15 cellular contexts compared by ENCODE assay signal in genomic region chr12:124194521-124195225, GRCh38.
"Had no signal": no experiment of that assay in that cellular context is flagged by ENCODE, and none has a peak within 500 bp of the region (broad histone marks: within the 10 kb centered on the region; RNA-seq: fewer than 3 reads in every experiment).

No MANE protein-coding gene starts in this region.

- H3K79me2 ChIP-seq: parathyroid adenoma had no signal

- H3K27me3 ChIP-seq: cardiac muscle cell, sigmoid colon, spleen, thyroid gland had no signal

- H3K36me3 ChIP-seq: cardiac muscle cell, esophagus squamous epithelium, sigmoid colon, spleen, thyroid gland had no signal

- H3K27ac Mint-ChIP-seq: activated CD4-positive, alpha-beta T cell treated with anti-CD3 and anti-CD28 coated beads, Interleukin-2, amount 10 ng/mL, durations not matched to agents 24 days and 14 days; activated CD8-positive, alpha-beta T cell treated with anti-CD3 and anti-CD28 coated beads for 36 hours; activated T-helper 17 cell treated with anti-CD3 and anti-CD28 coated beads, Interleukin-2, amount 50 U/mL, for 72 hours; effector memory CD8-positive, alpha-beta T cell; naive thymus-derived CD8-positive, alpha-beta T cell; stimulated activated naive B cell treated with anti-CD40 and anti-IgM and Interleukin-4, amounts not matched to agents 10 μg/mL and 1 μg/mL and 100 μg/mL, for 72 hours had no signal

- H3K4me1 Mint-ChIP-seq: activated T-helper 17 cell treated with anti-CD3 and anti-CD28 coated beads, Interleukin-2, amount 50 U/mL, for 72 hours; naive thymus-derived CD8-positive, alpha-beta T cell; stimulated activated naive B cell treated with anti-CD40 and anti-IgM and Interleukin-4, amounts not matched to agents 10 μg/mL and 1 μg/mL and 100 μg/mL, for 72 hours had no signal

- H2AFZ ChIP-seq: parathyroid adenoma had no signal

- H3K4me3 Mint-ChIP-seq: activated CD4-positive, alpha-beta T cell treated with anti-CD3 and anti-CD28 coated beads, Interleukin-2, amount 10 ng/mL, durations not matched to agents 24 days and 14 days; activated CD8-positive, alpha-beta T cell treated with anti-CD3 and anti-CD28 coated beads for 36 hours; activated naive CD8-positive, alpha-beta T cell treated with anti-CD3 and anti-CD28 coated beads, Interleukin-2, amount 10 ng/mL, durations not matched to agents 7 days and 5 days; activated T-helper 17 cell treated with anti-CD3 and anti-CD28 coated beads, Interleukin-2, amount 50 U/mL, for 72 hours; effector memory CD8-positive, alpha-beta T cell; naive thymus-derived CD8-positive, alpha-beta T cell; stimulated activated naive B cell treated with anti-CD40 and anti-IgM and Interleukin-4, amounts not matched to agents 10 μg/mL and 1 μg/mL and 100 μg/mL, for 72 hours had no signal

- H3K9me3 Mint-ChIP-seq: effector memory CD8-positive, alpha-beta T cell had no signal

- H3K4me3 ChIP-seq: cardiac muscle cell, esophagus squamous epithelium, sigmoid colon, spleen, thyroid gland had no signal

- H3K36me3 Mint-ChIP-seq: naive thymus-derived CD8-positive, alpha-beta T cell had no signal

- DNase-seq: activated CD4-positive, alpha-beta T cell treated with anti-CD3 and anti-CD28 coated beads, Interleukin-2, amount 10 ng/mL, durations not matched to agents 24 days and 14 days; activated CD8-positive, alpha-beta T cell treated with anti-CD3 and anti-CD28 coated beads for 36 hours; activated naive CD4-positive, alpha-beta T cell treated with Interleukin-2 at 50 U/mL for 16 hours; activated naive CD8-positive, alpha-beta T cell treated with anti-CD3 and anti-CD28 coated beads, Interleukin-2, amount 10 ng/mL, durations not matched to agents 7 days and 5 days; activated T-cell treated with anti-CD3 and anti-CD28 coated beads, Interleukin-2, amount 50 U/mL, for 1 hour; effector memory CD8-positive, alpha-beta T cell; esophagus squamous epithelium; naive thymus-derived CD8-positive, alpha-beta T cell; sigmoid colon; spleen; stimulated activated naive B cell treated with anti-CD40 and anti-IgM and Interleukin-4, amounts not matched to agents 10 μg/mL and 1 μg/mL and 100 μg/mL, for 72 hours; thyroid gland had no signal

- H3K27me3 Mint-ChIP-seq: activated CD4-positive, alpha-beta T cell treated with anti-CD3 and anti-CD28 coated beads, Interleukin-2, amount 10 ng/mL, durations not matched to agents 24 days and 14 days; activated CD8-positive, alpha-beta T cell treated with anti-CD3 and anti-CD28 coated beads for 36 hours had no signal

- ATAC-seq: activated CD8-positive, alpha-beta T cell treated with anti-CD3 and anti-CD28 coated beads for 36 hours; activated T-helper 17 cell treated with anti-CD3 and anti-CD28 coated beads, Interleukin-2, amount 50 U/mL, for 72 hours; effector memory CD8-positive, alpha-beta T cell; naive thymus-derived CD8-positive, alpha-beta T cell; stimulated activated naive B cell treated with anti-CD40 and anti-IgM and Interleukin-4, amounts not matched to agents 10 μg/mL and 1 μg/mL and 100 μg/mL, for 72 hours had no signal

- H3K9ac ChIP-seq: parathyroid adenoma had no signal

- H3K27ac ChIP-seq: cardiac muscle cell, esophagus squamous epithelium, parathyroid adenoma, sigmoid colon, spleen, thyroid gland had no signal

- H3K4me1 ChIP-seq: esophagus squamous epithelium, parathyroid adenoma, sigmoid colon, spleen had no signal

- H3K9me3 ChIP-seq: thyroid gland had no signal
